In genomic region chr10:3031490-3031889, GRCh38 we compare ENCODE assay signal across 23 cellular contexts.
"Had no signal": no experiment of that assay in that cellular context is flagged by ENCODE, and none has a peak within 500 bp of the region (broad histone marks: within the 10 kb centered on the region; RNA-seq: fewer than 3 reads in every experiment).

No MANE protein-coding gene starts in this region.

- H3K9me3 ChIP-seq: left ventricle myocardium inferior, mucosa of descending colon, ovary, spleen, suprapubic skin, thoracic aorta, tibial artery, upper lobe of right lung had no signal

- DNase-seq: hypothalamus; immature natural killer cell; kidney; left colon; left ventricle myocardium inferior; midbrain; mucosa of descending colon; naive thymus-derived CD4-positive, alpha-beta T cell; ovary; right cardiac atrium; spleen; stimulated activated CD4-positive, alpha-beta T cell treated with anti-CD3 and anti-CD28 coated beads, Interleukin-4, amount 100 ng/mL, for 24 hours; stimulated activated naive CD4-positive, alpha-beta T cell; tibial artery; trophoblast cell; upper lobe of right lung had no signal

- ATAC-seq: left colon; mucosa of descending colon; naive thymus-derived CD4-positive, alpha-beta T cell; natural killer cell treated with Interleukin-12 subunit alpha and Interleukin-12 subunit beta and Interleukin-15 and Interleukin-18, amount 100 ng/mL, for 72 hours; right cardiac atrium; sciatic nerve; stimulated activated effector memory CD8-positive, alpha-beta T cell treated with anti-CD3 and anti-CD28 coated beads, Interleukin-12 subunit alpha, Interleukin-12 subunit beta, amount 100 ng/mL, for 72 hours; upper lobe of right lung had no signal

- H3K27ac ChIP-seq: left ventricle myocardium inferior, ovary, skin epidermis, spleen, suprapubic skin, thoracic aorta, tibial artery, upper lobe of right lung had no signal

- H3K36me3 ChIP-seq: left ventricle myocardium inferior, ovary, spleen, suprapubic skin, thoracic aorta, tibial artery, upper lobe of right lung had no signal

- H3K27me3 ChIP-seq: ovary, suprapubic skin had no signal

- H3K4me1 ChIP-seq: left ventricle myocardium inferior, suprapubic skin, tibial artery, upper lobe of right lung had no signal

- H3K4me3 ChIP-seq: left ventricle myocardium inferior, lung, mucosa of descending colon, ovary, skin epidermis, spleen, suprapubic skin, thoracic aorta, tibial artery, upper lobe of right lung had no signal
